In genomic region chr14:103748539-103748867, GRCh38 we compare ENCODE assay signal across 14 cellular contexts. TPM values are rescaled to one million over a fixed set of nuclear protein-coding genes. Genes with fewer than 3 reads are reported as not detected.
A peak's percentile ranks its signal among the peaks of the same experiment; 100 is the strongest.
DNase-seq lines count a peak whose midpoint lies in the region; ATAC-seq and TF ChIP-seq lines count a peak whose summit lies in the region.
"Had no signal": no experiment of that assay in that cellular context is flagged by ENCODE, and none has a peak within 500 bp of the region (broad histone marks: within the 10 kb centered on the region; RNA-seq: fewer than 3 reads in every experiment).

No MANE protein-coding gene starts in this region.

- H3K4me2 ChIP-seq in PC-9 = no peak overlapping the region
- H3K4me2 ChIP-seq: smooth muscle cell had no signal

- no peaks in the 10 kb centered on the region for H3K9me2 ChIP-seq in PC-9 (ENCODE audit: insufficient read depth)

- WGBS in ovary, 3 donors = 83 to 89% (median 87%) methylated on average over 6 of the region's 6 CpGs

- no peaks in the 10 kb centered on the region for H3K9me3 Mint-ChIP-seq in activated CD8-positive, alpha-beta memory T cell treated with anti-CD3 and anti-CD28 coated beads, Interleukin-2, amount 10 ng/mL, durations not matched to agents 7 days and 5 days (ENCODE audit: low read depth)
- H3K9me3 Mint-ChIP-seq in stimulated activated naive B cell treated with anti-CD40 and anti-IgM and Interleukin-4, amounts not matched to agents 10 μg/mL and 1 μg/mL and 100 μg/mL, for 72 hours = no peaks in the 10 kb centered on the region

- H3K27me3 Mint-ChIP-seq in activated CD8-positive, alpha-beta memory T cell treated with anti-CD3 and anti-CD28 coated beads, Interleukin-2, amount 10 ng/mL, durations not matched to agents 7 days and 5 days = no peaks in the 10 kb centered on the region
- H3K27me3 Mint-ChIP-seq in stimulated activated naive B cell treated with anti-CD40 and anti-IgM and Interleukin-4, amounts not matched to agents 10 μg/mL and 1 μg/mL and 100 μg/mL, for 72 hours = no peaks in the 10 kb centered on the region

- H3K36me3 ChIP-seq in PC-9 (ENCODE audit: low read depth) (no peaks in the 10 kb centered on the region), ovary (no peaks in the 10 kb centered on the region)

- H3K27ac Mint-ChIP-seq in activated CD8-positive, alpha-beta memory T cell treated with anti-CD3 and anti-CD28 coated beads, Interleukin-2, amount 10 ng/mL, durations not matched to agents 7 days and 5 days = peak overlapping the region; percentile 40
- no peak overlapping the region for H3K27ac Mint-ChIP-seq in stimulated activated naive B cell treated with anti-CD40 and anti-IgM and Interleukin-4, amounts not matched to agents 10 μg/mL and 1 μg/mL and 100 μg/mL, for 72 hours

- intact Hi-C loops in PC-9 (cut with micrococcal nuclease; ENCODE audit: unreplicated experiment) = no loop called here
- intact Hi-C loops in ovary (cut with DNase I) = no loop called here

- POLR2A ChIA-PET in PC-9 (lab: Charles Lee; ENCODE audit: unreplicated experiment) = no interaction called here

- TF ChIP-seq EP300 in ovary (IDR thresholded peaks at IDR 0.05) = no peak

- H3K4me3 ChIP-seq in PC-9 = no peak overlapping the region
- H3K4me3 ChIP-seq in ovary = no peak overlapping the region
- H3K4me3 ChIP-seq: GM23248, heart right ventricle, smooth muscle cell had no signal

- H3K79me2 ChIP-seq in PC-9 (ENCODE audit: low read depth) = no peaks in the 10 kb centered on the region

- CTCF ChIA-PET in activated CD8-positive, alpha-beta memory T cell treated with anti-CD3 and anti-CD28 coated beads, Interleukin-2, amount 10 ng/mL, durations not matched to agents 7 days and 5 days (lab: Charles Lee) = interaction anchor here (1.0 to 1.4 kb wide), 2 partner anchors 34 to 60 kb away, joined by 3 read pairs; no protein-coding TSS in a partner anchor
- CTCF ChIA-PET in PC-9 (lab: Charles Lee) = no interaction called here

- DNase-seq in NCI-H510A (lab: John Stamatoyannopoulos, UW) (peak; percentile 63), mesenteric fat pad (ENCODE audit: low spot score) (peak; percentile 68), PC-9 (no peak), KG1 (lab: John Stamatoyannopoulos, UW) (no peak), ovary (no peak)
- DNase-seq in activated CD8-positive, alpha-beta memory T cell treated with anti-CD3 and anti-CD28 coated beads, Interleukin-2, amount 10 ng/mL, durations not matched to agents 7 days and 5 days = peak; percentile 85
- peak; percentile 12 for DNase-seq in stimulated activated CD8-positive, alpha-beta memory T cell treated with anti-CD3 and anti-CD28 coated beads, Interleukin-7, amount 100 ng/mL, for 24 hours (ENCODE audit: low read depth)
- DNase-seq in stimulated activated naive B cell treated with anti-CD40 and anti-IgM and Interleukin-4, amounts not matched to agents 10 μg/mL and 1 μg/mL and 100 μg/mL, for 72 hours = no peak
- DNase-seq: Caco-2, dermis blood vessel endothelial cell, GM23248, heart right ventricle, NCI-H1092 treated with DMSO at 0.1 percent for 48 hours had no signal

- no peaks in the 10 kb centered on the region for H3K9me3 ChIP-seq in PC-9 (ENCODE audit: insufficient read depth, low read depth)
- H3K9me3 ChIP-seq in ovary = no peaks in the 10 kb centered on the region
- H3K9me3 ChIP-seq: Caco-2, heart right ventricle had no signal

- no peak overlapping the region for H3K4me3 Mint-ChIP-seq in activated CD8-positive, alpha-beta memory T cell treated with anti-CD3 and anti-CD28 coated beads, Interleukin-2, amount 10 ng/mL, durations not matched to agents 7 days and 5 days
- H3K4me3 Mint-ChIP-seq in stimulated activated naive B cell treated with anti-CD40 and anti-IgM and Interleukin-4, amounts not matched to agents 10 μg/mL and 1 μg/mL and 100 μg/mL, for 72 hours = no peak overlapping the region

- H3K4me1 ChIP-seq in PC-9 (replicated peaks; ENCODE audit: insufficient read depth) (peaks cover 9% of the 10 kb centered on the region), ovary (ENCODE audit: insufficient read depth) (no peaks in the 10 kb centered on the region)
- H3K4me1 ChIP-seq: Caco-2, heart right ventricle had no signal

- no peak for TF ChIP-seq POLR2A in ovary (IDR thresholded peaks at IDR 0.05)

- H4K20me1 ChIP-seq in PC-9 (ENCODE audit: insufficient read depth) = no peaks in the 10 kb centered on the region

- no peak overlapping the region for H3K27ac ChIP-seq in PC-9
- H3K27ac ChIP-seq in ovary = no peak overlapping the region
- H3K27ac ChIP-seq: GM23248, heart right ventricle had no signal

- peak; percentile 99 for ATAC-seq in activated CD8-positive, alpha-beta memory T cell treated with anti-CD3 and anti-CD28 coated beads, Interleukin-2, amount 10 ng/mL, durations not matched to agents 7 days and 5 days
- ATAC-seq in stimulated activated naive B cell treated with anti-CD40 and anti-IgM and Interleukin-4, amounts not matched to agents 10 μg/mL and 1 μg/mL and 100 μg/mL, for 72 hours (replicated peaks) = no peak

- no TSS peak for BruUV-seq in PC-9 (replicated peaks; lab: Mats Ljungman, UMichigan)

- 0 out of 2 replicates have a peak, but pooled peaks cover 9% of the 10 kb centered on the region for H3F3A ChIP-seq in PC-9 (ENCODE audit: insufficient read depth, low read depth)

- peaks cover 20% of the 10 kb centered on the region for H3K4me1 Mint-ChIP-seq in activated CD8-positive, alpha-beta memory T cell treated with anti-CD3 and anti-CD28 coated beads, Interleukin-2, amount 10 ng/mL, durations not matched to agents 7 days and 5 days
- no peaks in the 10 kb centered on the region for H3K4me1 Mint-ChIP-seq in stimulated activated naive B cell treated with anti-CD40 and anti-IgM and Interleukin-4, amounts not matched to agents 10 μg/mL and 1 μg/mL and 100 μg/mL, for 72 hours

- no peaks in the 10 kb centered on the region for H3K36me3 Mint-ChIP-seq in activated CD8-positive, alpha-beta memory T cell treated with anti-CD3 and anti-CD28 coated beads, Interleukin-2, amount 10 ng/mL, durations not matched to agents 7 days and 5 days
- peaks cover 6 to 9% of the 10 kb centered on the region in 2 donors for H3K36me3 Mint-ChIP-seq in stimulated activated naive B cell treated with anti-CD40 and anti-IgM and Interleukin-4, amounts not matched to agents 10 μg/mL and 1 μg/mL and 100 μg/mL, for 72 hours

- H3K27me3 ChIP-seq in PC-9 (ENCODE audit: insufficient read depth, low read depth) (no peaks in the 10 kb centered on the region), ovary (no peaks in the 10 kb centered on the region)
- H3K27me3 ChIP-seq: heart right ventricle had no signal

- no peak overlapping the region for H2AFZ ChIP-seq in PC-9
- H2AFZ ChIP-seq: GM23248 had no signal

- TF ChIP-seq CTCF in PC-9 (conservative IDR thresholded peaks at IDR 0.05) (no peak), ovary (IDR thresholded peaks at IDR 0.05) (no peak)

RNA-seq across cellular contexts. Expression of gene ZFYVE21, which starts 32.9 kb away (rescaled TPM):
- 10 to 100 TPM; 17.4 to 18.6 TPM for total RNA-seq in activated CD8-positive, alpha-beta memory T cell treated with anti-CD3 and anti-CD28 coated beads, Interleukin-2, amount 10 ng/mL, durations not matched to agents 7 days and 5 days
- total RNA-seq in mesenteric fat pad (57.4 TPM), PC-9 (2021) (93.3 and 118 TPM in 2 replicates), ovary (100 to 1,000 TPM in 1 of 7 donors, 10 to 100 TPM in 6; 75.6 to 110 (median 83.1) TPM)
- polyA plus RNA-seq in ovary = 100 to 1,000 TPM in 1 of 2 donors, 10 to 100 TPM in 1; 81.8 to 111 TPM

RNA-seq across cellular contexts. Expression of gene XRCC3, which starts 33.3 kb away (rescaled TPM):
- 10 to 100 TPM; 64.3 to 68.8 TPM for total RNA-seq in activated CD8-positive, alpha-beta memory T cell treated with anti-CD3 and anti-CD28 coated beads, Interleukin-2, amount 10 ng/mL, durations not matched to agents 7 days and 5 days
- total RNA-seq in mesenteric fat pad (6.3 TPM), PC-9 (2021) (64.1 and 65.1 TPM in 2 replicates), ovary (1 to 10 TPM; 1.4 to 8.5 (median 2.9) TPM)
- polyA plus RNA-seq in ovary = 1 to 10 TPM; 3.7 to 4.5 TPM

Comparison
In these comparisons a context has a peak if more than half of its experiments do, and no peak if none do; other contexts are left out.
1. DNase-seq: peak in NCI-H510A (single experiment), activated CD8-positive, alpha-beta memory T cell treated with anti-CD3 and anti-CD28 coated beads, Interleukin-2, amount 10 ng/mL, durations not matched to agents 7 days and 5 days (single experiment), mesenteric fat pad (single experiment) and stimulated activated CD8-positive, alpha-beta memory T cell treated with anti-CD3 and anti-CD28 coated beads, Interleukin-7, amount 100 ng/mL, for 24 hours (single experiment); none in PC-9 (0 of 2), stimulated activated naive B cell treated with anti-CD40 and anti-IgM and Interleukin-4, amounts not matched to agents 10 μg/mL and 1 μg/mL and 100 μg/mL, for 72 hours (single experiment), KG1 (single experiment) and ovary (0 of 5).